ENCODE assay signal across 15 cellular contexts in the genomic region with DNA sequence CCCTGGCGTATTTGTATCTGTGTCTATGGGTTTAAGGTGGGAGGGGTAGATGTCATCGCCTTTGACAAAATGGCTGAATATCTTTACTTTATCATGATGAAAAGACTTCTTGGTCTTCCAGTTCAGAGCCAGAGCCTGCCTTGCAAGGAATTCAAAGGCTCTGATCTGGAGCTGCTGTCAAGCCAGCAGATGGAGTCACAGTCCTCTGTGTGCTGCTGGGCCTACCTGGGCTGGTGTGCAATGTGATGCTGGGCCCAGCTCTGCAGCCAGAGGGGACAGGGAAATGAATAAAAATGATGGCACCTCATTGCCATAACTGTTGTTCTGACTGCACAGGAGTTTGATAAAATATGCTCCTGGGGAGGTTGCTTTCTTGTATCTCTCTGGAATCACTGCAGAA. TPM values are rescaled to one million over a fixed set of nuclear protein-coding genes. Genes with fewer than 3 reads are reported as not detected.
DNase-seq lines count a peak whose midpoint lies in the region; ATAC-seq, FAIRE-seq and TF ChIP-seq lines count a peak whose summit lies in the region.
"Had no signal": no experiment of that assay in that cellular context is flagged by ENCODE, and none has a peak within 500 bp of the region (broad histone marks: within the 10 kb centered on the region; RNA-seq: fewer than 3 reads in every experiment).

No MANE protein-coding gene starts in this region.

- H3K9ac ChIP-seq in HCT116 (ENCODE audit: low read length), result no peak overlapping the region
- H3K9ac ChIP-seq in GM12878 (ENCODE audit: control insufficient read depth, insufficient read depth, low read length), result no peak overlapping the region
- H3K9ac ChIP-seq in kidney (ENCODE audit: low read length in 2 of 2), result no peak overlapping the region

- H3K9me2 ChIP-seq in HCT116 (ENCODE audit: insufficient read depth), result no peaks in the 10 kb centered on the region

- TF ChIP-seq POLR2A in HCT116 (IDR thresholded peaks at IDR 0.05; ENCODE audit: borderline replicate concordance, extremely low read depth, insufficient read depth, insufficient read length), result no peak
- no peak for TF ChIP-seq POLR2A in GM12878 (IDR thresholded peaks at IDR 0.05; ENCODE audit: low read depth, low read length)

- no peak overlapping the region for H3K4me2 ChIP-seq in HCT116 (ENCODE audit: low read length)
- no peak overlapping the region for H3K4me2 ChIP-seq in GM12878 (ENCODE audit: control insufficient read depth, insufficient read depth)

- SMC1A ChIA-PET in GM12878 (lab: Charles Lee; ENCODE audit: uncharacterized antibody, unreplicated experiment), result interaction anchor here (0.7 to 1.7 kb wide), 3 partner anchors 10 to 20 kb away, joined by 3 to 8 read pairs (median 5); no protein-coding TSS in a partner anchor

- in situ Hi-C loops in GM12878 (cut with MboI), result no loop called here

- no peaks in the 10 kb centered on the region for H3K36me3 ChIP-seq in HCT116 (ENCODE audit: control insufficient read depth in 1 of 2, insufficient read depth in 2 of 2, low read length in 2 of 2)
- H3K36me3 ChIP-seq in GM12878 (ENCODE audit: control insufficient read depth in 2 of 2, insufficient read depth in 2 of 2, low read length in 1 of 2), result no peaks in the 10 kb centered on the region
- no peaks in the 10 kb centered on the region for H3K36me3 ChIP-seq in kidney (ENCODE audit: control insufficient read depth in 1 of 2, insufficient read depth in 2 of 2, low read length in 2 of 2)
- H3K36me3 ChIP-seq: stomach had no signal

- no peak overlapping the region for H3K27ac ChIP-seq in HCT116 (ENCODE audit: low read depth, low read length)
- H3K27ac ChIP-seq in GM12878 (ENCODE audit: control insufficient read depth, insufficient read depth), result no peak overlapping the region
- H3K27ac ChIP-seq in kidney (ENCODE audit: low read depth in 2 of 2, low read length in 2 of 2), result no peak overlapping the region
- H3K27ac ChIP-seq: SK-N-MC, stomach had no signal

- H2AFZ ChIP-seq in HCT116 (ENCODE audit: low read depth, low read length, poor library complexity, severe bottlenecking), result no peak overlapping the region
- H2AFZ ChIP-seq in GM12878 (ENCODE audit: control insufficient read depth, low read depth, low read length), result no peak overlapping the region

- intact Hi-C loops in HCT116 (cut with micrococcal nuclease), result no loop called here
- intact Hi-C loops in GM12878 (cut with micrococcal nuclease; ENCODE audit: unreplicated experiment), result no loop called here
- intact Hi-C loops in kidney (cut with DNase I), result no loop called here

- H3K9me3 ChIP-seq in HCT116 (ENCODE audit: control insufficient read depth in 1 of 2, insufficient read depth in 1 of 2, low read depth in 1 of 2, low read length in 2 of 2), result no peaks in the 10 kb centered on the region
- no peaks in the 10 kb centered on the region for H3K9me3 ChIP-seq in GM12878 (replicated peaks; ENCODE audit: control insufficient read depth, insufficient read depth, low read length)
- H3K9me3 ChIP-seq in kidney (ENCODE audit: control insufficient read depth in 1 of 2, low read length in 2 of 2), result no peaks in the 10 kb centered on the region
- H3K9me3 ChIP-seq: stomach had no signal

- peak; percentile 43 for TF ChIP-seq RAD21 in HCT116 (IDR thresholded peaks at IDR 0.05; ENCODE audit: low read depth)
- TF ChIP-seq RAD21 in GM12878 (IDR thresholded peaks at IDR 0.05; ENCODE audit: insufficient read depth, low read depth, low read length), result peak; percentile 40; the same call in 1 of the 2 replicates

- no peak for TF ChIP-seq EP300 in GM12878 (IDR thresholded peaks at IDR 0.05; ENCODE audit: borderline replicate concordance in 1 of 2, control insufficient read depth in 1 of 2, low read depth in 2 of 2, low read length in 2 of 2)

- H3K4me3 ChIP-seq in AG09309 (ENCODE audit: control insufficient read depth, low read depth, low read length) (no peak overlapping the region), HCT116 (replicated peaks in 1 of 2; ENCODE audit: low read depth in 1 of 2, low read length in 2 of 2) (no peak overlapping the region), GM12878 (no peak overlapping the region), kidney (ENCODE audit: low read length in 2 of 2) (no peak overlapping the region)
- H3K4me3 ChIP-seq: SK-N-MC, stomach had no signal

- DNase-seq in AG09309 (ENCODE audit: low read depth), result no peak
- DNase-seq in HCT116 (ENCODE audit: low read depth, low spot score), result no peak
- no peak for DNase-seq in GM12878 (ENCODE audit: low read depth, low spot score)
- no peak for DNase-seq in kidney
- no peak for DNase-seq in NCI-H2196 (lab: John Stamatoyannopoulos, UW; ENCODE audit: unreplicated experiment)
- no peak for DNase-seq in amniotic stem cell (lab: John Stamatoyannopoulos, UW)
- no peak for DNase-seq in DMS114 treated with DMSO at 0.1 percent for 48 hours (lab: John Stamatoyannopoulos, UW; ENCODE audit: unreplicated experiment)
- DNase-seq in activated T-cell treated with anti-CD3 and anti-CD28 coated beads, Interleukin-2, amount 50 U/mL, for 1 hour, result no peak
- DNase-seq: foreskin melanocyte; kidney glomerular epithelial cell; naive thymus-derived CD8-positive, alpha-beta T cell; NCI-H1092; stomach had no signal

- POLR2A ChIA-PET in HCT116 (lab: Charles Lee), result no interaction called here
- POLR2A ChIA-PET in GM12878 (lab: Charles Lee), result interaction anchor here (0.6 to 1.6 kb wide), 2 partner anchors 9 to 909 kb away, joined by 3 to 6 read pairs; no protein-coding TSS in a partner anchor

- H3K79me2 ChIP-seq in HCT116 (ENCODE audit: insufficient read depth, low read length), result no peaks in the 10 kb centered on the region
- H3K79me2 ChIP-seq in GM12878 (ENCODE audit: control insufficient read depth, insufficient read depth, low read length), result no peaks in the 10 kb centered on the region

- no TSS peak for BruUV-seq in HCT116 (replicated peaks; lab: Mats Ljungman, UMichigan)
- BruUV-seq in GM12878 (replicated peaks; lab: Mats Ljungman, UMichigan), result no TSS peak

- ATAC-seq in HCT116, result peak; percentile 40; the same call in 1 of the 2 replicates
- ATAC-seq in GM12878, result peak; percentile 38; the same call in 2 of the 3 replicates
- ATAC-seq: activated CD4-positive, CD25-positive, alpha-beta regulatory T cell treated with anti-CD3 and anti-CD28 coated beads, Interleukin-2, amount 50 U/mL, for 24 hours; naive thymus-derived CD8-positive, alpha-beta T cell had no signal

- RAD21 ChIA-PET in HCT116 (lab: Charles Lee; ENCODE audit: low non-redundant PET in 1 of 2, low total read pairs in 2 of 2, uncharacterized antibody in 2 of 2, unreplicated experiment in 2 of 2), result no interaction called here
- RAD21 ChIA-PET in GM12878 (lab: Charles Lee; ENCODE audit: unreplicated experiment), result interaction anchor here (1.0 kb wide), 1 partner anchor 16 kb away, joined by 4 read pairs; no protein-coding TSS in a partner anchor

- FAIRE-seq in GM12878 (lab: Jason Lieb, UNC) (no peak), kidney (lab: Jason Lieb, UNC) (no peak)

- H3K27me3 ChIP-seq in HCT116 (ENCODE audit: insufficient read depth, low read length) (no peaks in the 10 kb centered on the region), GM12878 (replicated peaks in 1 of 2; ENCODE audit: control insufficient read depth in 2 of 2, insufficient read depth in 2 of 2, low read length in 1 of 2) (no peaks in the 10 kb centered on the region)
- H3K27me3 ChIP-seq: stomach had no signal

- 47% methylated on average over 2 of the region's 2 CpGs for WGBS in GM12878 (ENCODE audit: insufficient coverage, insufficient replicate concordance, low lambda C conversion rate, missing lambda C conversion rate)

- TF ChIP-seq CTCF in AG09309 (IDR thresholded peaks at IDR 0.05; ENCODE audit: control insufficient read depth, insufficient read depth, low read depth, low read length, missing control alignments), result peak; percentile 27
- TF ChIP-seq CTCF in HCT116 (IDR thresholded peaks at IDR 0.05 in 2 of 3, conservative IDR thresholded peaks at IDR 0.05 in 1 of 3; ENCODE audit: borderline replicate concordance in 1 of 3, insufficient read depth in 1 of 3, low read depth in 2 of 3, low read length in 2 of 3), result no peak
- peak in 2 of 3 experiments; percentile 13 to 28; a peak in 2 of 6 replicates for TF ChIP-seq CTCF in GM12878 (IDR thresholded peaks at IDR 0.05 in 2 of 3, conservative IDR thresholded peaks at IDR 0.05 in 1 of 3; ENCODE audit: control insufficient read depth in 2 of 3, extremely low read depth in 1 of 3, insufficient read depth in 1 of 3, low read depth in 3 of 3, low read length in 3 of 3)
- peak; percentile 7 for TF ChIP-seq CTCF in kidney (IDR thresholded peaks at IDR 0.05; ENCODE audit: borderline replicate concordance, extremely low read depth, insufficient read depth)

- no peaks in the 10 kb centered on the region for H4K20me1 ChIP-seq in HCT116 (ENCODE audit: insufficient read depth)
- H4K20me1 ChIP-seq in GM12878 (ENCODE audit: control insufficient read depth, insufficient read depth), result no peaks in the 10 kb centered on the region

- CTCF ChIA-PET in HCT116 (lab: Charles Lee) (no interaction called here), GM12878 (lab: Yijun Ruan, JAX) (interaction anchor here (1.4 to 4.6 kb wide), 6 partner anchors 8 to 44 kb away, joined by 3 to 16 read pairs (median 8); a partner anchor contains a TSS)

- H3K4me1 ChIP-seq in HCT116 (ENCODE audit: control insufficient read depth in 1 of 2, insufficient read depth in 2 of 2, low read length in 2 of 2), result no peaks in the 10 kb centered on the region
- H3K4me1 ChIP-seq in GM12878 (ENCODE audit: control insufficient read depth, insufficient read depth, low read length), result no peaks in the 10 kb centered on the region
- H3K4me1 ChIP-seq in kidney (ENCODE audit: control insufficient read depth in 1 of 2, insufficient read depth in 1 of 2, low read depth in 1 of 2, low read length in 2 of 2), result no peaks in the 10 kb centered on the region
- H3K4me1 ChIP-seq: stomach had no signal

RNA-seq across cellular contexts. Expression of a gene that starts 20.2 kb away (rescaled TPM):
- 486 TPM for total RNA-seq in HCT116 (2021; ENCODE audit: unreplicated experiment)
- polyA plus RNA-seq in HCT116 (2012), result 370 and 385 TPM in 2 replicates
- 198 and 218 TPM in 2 replicates for total RNA-seq in GM12878 (2013; cell fraction: nucleolus; rRNA removed)
- 412 and 440 TPM in 2 replicates for total RNA-seq in GM12878 (2014; rRNA removed)
- total RNA-seq in GM12878 (2014; rRNA removed; fragmentation: Illumina TruSeq; extraction: Trizol), result 386 and 395 TPM in 2 replicates
- total RNA-seq in GM12878 (2021), result 307 and 347 TPM in 2 replicates
- 185 TPM for polyA plus RNA-seq in GM12878 (2011; ENCODE audit: low read depth)
- polyA plus RNA-seq in GM12878 (2011; rRNA removed), result 253 and 311 TPM in 2 replicates
- polyA plus RNA-seq in GM12878 (2011; cell fraction: cytosol; rRNA removed), result 199 and 201 TPM in 2 replicates
- 151 and 212 TPM in 2 replicates for polyA plus RNA-seq in GM12878 (2011; cell fraction: nucleus; rRNA removed)
- 147 and 164 TPM in 2 replicates for polyA plus RNA-seq in GM12878 (2012)
- polyA plus RNA-seq in GM12878 (2014; fragmentation: Illumina TruSeq; extraction: Trizol), result 357 and 449 TPM in 2 replicates
- polyA plus RNA-seq in GM12878 (2014; fragmentation: Nextera tagmentation; extraction: Ambion mirVana), result 100 to 1,000 TPM; 145 to 294 TPM
- 329 and 337 TPM in 2 replicates for polyA plus RNA-seq in GM12878 (2014; rRNA removed)
- 100 to 1,000 TPM; 440 to 455 TPM for polyA plus RNA-seq in GM12878 (2016; fragmentation: Nextera tagmentation; extraction: Ambion mirVana)
- polyA minus RNA-seq in GM12878 (2011; rRNA and poly(A)+ RNA removed), result 326 and 330 TPM in 2 replicates
- polyA minus RNA-seq in GM12878 (2011; cell fraction: cytosol; rRNA and poly(A)+ RNA removed), result 143 and 157 TPM in 2 replicates
- 87.9 and 144 TPM in 2 replicates for polyA minus RNA-seq in GM12878 (2011; cell fraction: nucleus; rRNA and poly(A)+ RNA removed)
- total RNA-seq in kidney, result 192 TPM
- 331 TPM for polyA plus RNA-seq in kidney (ENCODE audit: insufficient read depth, low read depth, low replicate concordance)

RNA-seq across cellular contexts. Expression of a gene that starts 52.4 kb away (rescaled TPM):
- 178 TPM for total RNA-seq in HCT116 (2021; ENCODE audit: unreplicated experiment)
- polyA plus RNA-seq in HCT116 (2012), result 64.7 and 84.1 TPM in 2 replicates
- total RNA-seq in GM12878 (2013; cell fraction: nucleolus; rRNA removed), result 30.4 and 34.7 TPM in 2 replicates
- total RNA-seq in GM12878 (2014; rRNA removed), result 98.2 and 109 TPM in 2 replicates
- 110 and 128 TPM in 2 replicates for total RNA-seq in GM12878 (2014; rRNA removed; fragmentation: Illumina TruSeq; extraction: Trizol)
- 130 and 138 TPM in 2 replicates for total RNA-seq in GM12878 (2021)
- 45.0 TPM for polyA plus RNA-seq in GM12878 (2011; ENCODE audit: low read depth)
- polyA plus RNA-seq in GM12878 (2011; rRNA removed), result 77.4 and 106 TPM in 2 replicates
- polyA plus RNA-seq in GM12878 (2011; cell fraction: cytosol; rRNA removed), result 38.1 and 39.0 TPM in 2 replicates
- 31.6 and 37.7 TPM in 2 replicates for polyA plus RNA-seq in GM12878 (2011; cell fraction: nucleus; rRNA removed)
- polyA plus RNA-seq in GM12878 (2012), result 51.8 and 57.1 TPM in 2 replicates
- 145 and 187 TPM in 2 replicates for polyA plus RNA-seq in GM12878 (2014; fragmentation: Illumina TruSeq; extraction: Trizol)
- polyA plus RNA-seq in GM12878 (2014; fragmentation: Nextera tagmentation; extraction: Ambion mirVana), result 10 to 100 TPM; 29.8 to 44.9 TPM
- polyA plus RNA-seq in GM12878 (2014; rRNA removed), result 84.5 and 123 TPM in 2 replicates
- polyA plus RNA-seq in GM12878 (2016; fragmentation: Nextera tagmentation; extraction: Ambion mirVana), result 100 to 1,000 TPM; 106 to 111 TPM
- polyA minus RNA-seq in GM12878 (2011; rRNA and poly(A)+ RNA removed), result 72.4 and 95.8 TPM in 2 replicates
- 24.5 and 33.8 TPM in 2 replicates for polyA minus RNA-seq in GM12878 (2011; cell fraction: cytosol; rRNA and poly(A)+ RNA removed)
- polyA minus RNA-seq in GM12878 (2011; cell fraction: nucleus; rRNA and poly(A)+ RNA removed), result 15.0 and 19.1 TPM in 2 replicates
- total RNA-seq in kidney, result 85.6 TPM
- polyA plus RNA-seq in kidney (ENCODE audit: insufficient read depth, low read depth, low replicate concordance), result 37.5 TPM

Comparison
In these comparisons a context has a peak if more than half of its experiments do, and no peak if none do; other contexts are left out.
1. CTCF ChIP-seq: peak in AG09309 (single experiment), GM12878 (2 of 3) and kidney (single experiment); none in HCT116 (0 of 3).